Comparison of ENCODE assay signal across 8 cellular contexts in genomic region chr18:34809697-34810096, GRCh38.
DNase-seq lines count a peak whose midpoint lies in the region; ATAC-seq, FAIRE-seq and TF ChIP-seq lines count a peak whose summit lies in the region.

No MANE protein-coding gene starts in this region.

- no peak for TF ChIP-seq EP300 in sigmoid colon (IDR thresholded peaks at IDR 0.05)

- H3K4me2 ChIP-seq in OCI-LY3 (ENCODE audit: low read length), result no peak overlapping the region

- no peaks in the 10 kb centered on the region for H3K4me1 ChIP-seq in OCI-LY3 (ENCODE audit: low read length)
- no peaks in the 10 kb centered on the region for H3K4me1 ChIP-seq in foreskin keratinocyte
- peaks cover 0 to 14% (median 3%) of the 10 kb centered on the region in 4 donors for H3K4me1 ChIP-seq in sigmoid colon

- H3K4me1 Mint-ChIP-seq in activated naive CD4-positive, alpha-beta T cell treated with anti-CD3 and anti-CD28 coated beads for 36 hours (ENCODE audit: low read depth), result peaks cover 7% of the 10 kb centered on the region
- no peaks in the 10 kb centered on the region for H3K4me1 Mint-ChIP-seq in activated naive CD4-positive, alpha-beta T cell treated with anti-CD3 and anti-CD28 coated beads, Interleukin-2, amount 10 ng/mL, durations not matched to agents 7 days and 5 days

- no peaks in the 10 kb centered on the region for H3K9me3 ChIP-seq in OCI-LY3 (ENCODE audit: insufficient read depth, low read length)
- no peaks in the 10 kb centered on the region for H3K9me3 ChIP-seq in sigmoid colon

- no peak overlapping the region for H2AFZ ChIP-seq in OCI-LY3 (ENCODE audit: low read depth, low read length)

- no peak overlapping the region for H3K9ac ChIP-seq in OCI-LY3 (ENCODE audit: low read length)

- H3K9me3 Mint-ChIP-seq in activated naive CD4-positive, alpha-beta T cell treated with anti-CD3 and anti-CD28 coated beads for 36 hours, result no peaks in the 10 kb centered on the region
- H3K9me3 Mint-ChIP-seq in activated naive CD4-positive, alpha-beta T cell treated with anti-CD3 and anti-CD28 coated beads, Interleukin-2, amount 10 ng/mL, durations not matched to agents 7 days and 5 days, result no peaks in the 10 kb centered on the region

- intact Hi-C loops in activated naive CD4-positive, alpha-beta T cell treated with anti-CD3 and anti-CD28 coated beads for 36 hours (cut with micrococcal nuclease), result no loop called here
- intact Hi-C loops in sigmoid colon (cut with DNase I), result no loop called here

- CTCF ChIA-PET in activated naive CD4-positive, alpha-beta T cell treated with anti-CD3 and anti-CD28 coated beads for 36 hours (lab: Charles Lee), result interaction anchor here (0.7 kb wide), 1 partner anchor 20 kb away, joined by 3 read pairs; no protein-coding TSS in a partner anchor
- CTCF ChIA-PET in activated naive CD4-positive, alpha-beta T cell treated with anti-CD3 and anti-CD28 coated beads, Interleukin-2, amount 10 ng/mL, durations not matched to agents 7 days and 5 days (lab: Charles Lee), result interaction anchor here (1.1 kb wide), 1 partner anchor 22 kb away, joined by 3 read pairs; no protein-coding TSS in a partner anchor

- no peak overlapping the region for H3K4me3 ChIP-seq in OCI-LY3 (ENCODE audit: low read length)
- H3K4me3 ChIP-seq in sigmoid colon, result no peak overlapping the region

- no peak for TF ChIP-seq POLR2A in sigmoid colon (IDR thresholded peaks at IDR 0.05)

- no peaks in the 10 kb centered on the region for H3K36me3 ChIP-seq in OCI-LY3 (replicated peaks; ENCODE audit: low read depth, low read length)
- peaks cover 4 to 15% (median 12%) of the 10 kb centered on the region in 4 donors for H3K36me3 ChIP-seq in sigmoid colon

- peak; percentile 47 for ATAC-seq in foreskin keratinocyte

- H3K27me3 ChIP-seq in OCI-LY3 (ENCODE audit: low read depth, low read length) (no peaks in the 10 kb centered on the region), foreskin keratinocyte (peaks cover 2% of the 10 kb centered on the region), sigmoid colon (no peaks in the 10 kb centered on the region)

- no peak overlapping the region for H3K27ac Mint-ChIP-seq in activated naive CD4-positive, alpha-beta T cell treated with anti-CD3 and anti-CD28 coated beads for 36 hours
- H3K27ac Mint-ChIP-seq in activated naive CD4-positive, alpha-beta T cell treated with anti-CD3 and anti-CD28 coated beads, Interleukin-2, amount 10 ng/mL, durations not matched to agents 7 days and 5 days, result no peak overlapping the region

- peak; percentile 43 for DNase-seq in activated naive CD4-positive, alpha-beta T cell treated with anti-CD3 and anti-CD28 coated beads for 36 hours
- no peak for DNase-seq in activated naive CD4-positive, alpha-beta T cell treated with anti-CD3 and anti-CD28 coated beads, Interleukin-2, amount 10 ng/mL, durations not matched to agents 7 days and 5 days
- DNase-seq in foreskin keratinocyte (no peak), sigmoid colon (peak; percentile 80), urothelium cell line (ENCODE audit: low spot score) (no peak), SK-N-DZ (ENCODE audit: low spot score) (no peak)
- DNase-seq in stimulated activated CD4-positive, alpha-beta T cell treated with anti-CD3 and anti-CD28 coated beads, Interleukin-12 subunit alpha, Interleukin-12 subunit beta, amount 100 ng/mL, for 4 hours, result no peak

- H4K20me1 ChIP-seq in OCI-LY3 (ENCODE audit: insufficient read depth, low read length), result no peaks in the 10 kb centered on the region

- peaks cover 11% of the 10 kb centered on the region for H3K27me3 Mint-ChIP-seq in activated naive CD4-positive, alpha-beta T cell treated with anti-CD3 and anti-CD28 coated beads for 36 hours (ENCODE audit: low read depth)
- peaks cover 3% of the 10 kb centered on the region for H3K27me3 Mint-ChIP-seq in activated naive CD4-positive, alpha-beta T cell treated with anti-CD3 and anti-CD28 coated beads, Interleukin-2, amount 10 ng/mL, durations not matched to agents 7 days and 5 days

- TF ChIP-seq CTCF in OCI-LY3 (IDR thresholded peaks at IDR 0.05; ENCODE audit: low read depth, low read length), result peak; percentile 59
- TF ChIP-seq CTCF in foreskin keratinocyte (conservative IDR thresholded peaks at IDR 0.05), result peak; percentile 64
- TF ChIP-seq CTCF in sigmoid colon (IDR thresholded peaks at IDR 0.05), result no peak

- H3K79me2 ChIP-seq in OCI-LY3 (ENCODE audit: low read length), result no peaks in the 10 kb centered on the region

- no peaks in the 10 kb centered on the region for H3K36me3 Mint-ChIP-seq in activated naive CD4-positive, alpha-beta T cell treated with anti-CD3 and anti-CD28 coated beads for 36 hours (ENCODE audit: low read depth)
- no peaks in the 10 kb centered on the region for H3K36me3 Mint-ChIP-seq in activated naive CD4-positive, alpha-beta T cell treated with anti-CD3 and anti-CD28 coated beads, Interleukin-2, amount 10 ng/mL, durations not matched to agents 7 days and 5 days

- WGBS in sigmoid colon, 2 donors, result 47 to 58% methylated on average over 3 of the region's 3 CpGs

- H3K27ac ChIP-seq in OCI-LY3 (ENCODE audit: low read length) (no peak overlapping the region), foreskin keratinocyte (no peak overlapping the region), sigmoid colon (peak overlapping the region in 2 of 4 donors; percentile 12 to 38)

- no peak for FAIRE-seq in urothelium cell line (lab: Jason Lieb, UNC)

- H3K4me3 Mint-ChIP-seq in activated naive CD4-positive, alpha-beta T cell treated with anti-CD3 and anti-CD28 coated beads for 36 hours, result no peak overlapping the region
- H3K4me3 Mint-ChIP-seq in activated naive CD4-positive, alpha-beta T cell treated with anti-CD3 and anti-CD28 coated beads, Interleukin-2, amount 10 ng/mL, durations not matched to agents 7 days and 5 days, result no peak overlapping the region

Comparison
In these comparisons a context has a peak if more than half of its experiments do, and no peak if none do; other contexts are left out.
1. DNase-seq: peak in activated naive CD4-positive, alpha-beta T cell treated with anti-CD3 and anti-CD28 coated beads for 36 hours (single experiment) and sigmoid colon (single experiment); none in activated naive CD4-positive, alpha-beta T cell treated with anti-CD3 and anti-CD28 coated beads, Interleukin-2, amount 10 ng/mL, durations not matched to agents 7 days and 5 days (single experiment), foreskin keratinocyte (0 of 2), stimulated activated CD4-positive, alpha-beta T cell treated with anti-CD3 and anti-CD28 coated beads, Interleukin-12 subunit alpha, Interleukin-12 subunit beta, amount 100 ng/mL, for 4 hours (single experiment), urothelium cell line (single experiment) and SK-N-DZ (single experiment).
2. CTCF ChIP-seq: peak in OCI-LY3 (single experiment) and foreskin keratinocyte (single experiment); none in sigmoid colon (0 of 4).